10 cellular contexts compared by ENCODE assay signal in the genomic region with DNA sequence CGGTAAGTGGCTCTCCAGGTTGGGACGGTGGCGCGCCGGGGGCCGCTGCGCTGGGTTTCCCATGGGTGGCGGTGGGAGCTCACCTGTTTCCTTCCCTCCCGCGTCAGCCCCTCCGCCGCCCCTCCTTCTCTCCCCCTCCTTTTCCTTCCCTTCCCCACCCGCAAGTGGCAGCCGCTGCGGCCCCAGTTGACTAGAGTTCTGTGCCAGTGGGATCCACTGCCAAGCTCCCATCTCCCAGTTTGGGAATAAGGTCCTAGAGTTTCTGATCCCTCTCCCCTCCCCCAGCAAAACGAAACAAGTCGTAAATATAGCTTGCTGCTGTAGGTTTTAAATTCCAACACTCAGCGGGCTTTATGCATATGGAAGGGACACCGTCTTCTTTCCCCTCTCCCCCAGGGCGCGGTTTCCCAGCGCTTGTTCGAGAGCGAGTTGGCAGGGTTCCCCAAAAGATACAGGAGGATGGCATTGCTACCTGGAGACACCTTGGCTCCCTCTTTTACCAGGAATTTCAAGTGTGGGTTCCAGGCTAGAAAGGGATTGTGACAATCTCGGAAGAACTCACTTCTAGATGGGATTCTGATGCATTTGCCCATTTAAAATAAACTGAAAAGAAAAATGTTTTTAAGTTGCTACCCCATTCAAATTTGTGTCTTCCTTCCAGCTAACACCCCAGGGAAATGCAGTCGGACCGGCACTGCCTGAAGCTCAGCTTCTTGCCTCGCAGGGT. TPM values are rescaled to one million over a fixed set of nuclear protein-coding genes. Genes with fewer than 3 reads are reported as not detected.
DNase-seq lines count a peak whose midpoint lies in the region; ATAC-seq and TF ChIP-seq lines count a peak whose summit lies in the region.
"Had no signal": no experiment of that assay in that cellular context is flagged by ENCODE, and none has a peak within 500 bp of the region (broad histone marks: within the 10 kb centered on the region; RNA-seq: fewer than 3 reads in every experiment).

No MANE protein-coding gene starts in this region.

- H2AK5ac ChIP-seq in mesenchymal stem cell (ENCODE audit: low read length, severe bottlenecking), result no peak overlapping the region

- no peaks in the 10 kb centered on the region for H3K79me1 ChIP-seq in mesenchymal stem cell (replicated peaks; ENCODE audit: low read length, poor library complexity, severe bottlenecking)

- H3K9ac ChIP-seq in mesenchymal stem cell (ENCODE audit: low read length), result peak overlapping the region; percentile 27

- peak overlapping the region; percentile 49 for H3K4me3 ChIP-seq in choroid plexus epithelial cell (ENCODE audit: low read depth, low read length)
- peak overlapping the region; percentile 78 to 84 for H3K4me3 ChIP-seq in mesenchymal stem cell (ENCODE audit: insufficient read depth in 1 of 2, low read depth in 1 of 2, low read length in 2 of 2)
- H3K4me3 ChIP-seq in urinary bladder (ENCODE audit: low read depth, low read length), result peak overlapping the region; percentile 54

- H3K27me3 ChIP-seq in mesenchymal stem cell (ENCODE audit: control insufficient read depth in 1 of 2, insufficient read depth in 1 of 2, low read length in 2 of 2), result peaks cover 0 to 61% of the 10 kb centered on the region in 2 experiments

- H3K4me1 Mint-ChIP-seq in activated naive CD4-positive, alpha-beta T cell treated with anti-CD3 and anti-CD28 coated beads, Interleukin-2, amount 50 U/mL, for 24 hours, result peaks cover 16% of the 10 kb centered on the region
- H3K4me1 Mint-ChIP-seq in activated naive CD4-positive, alpha-beta T cell treated with anti-CD3 and anti-CD28 coated beads, Interleukin-2, amount 10 ng/mL, durations not matched to agents 7 days and 5 days, result peaks cover 10% of the 10 kb centered on the region

- no peak overlapping the region for H3K14ac ChIP-seq in mesenchymal stem cell (ENCODE audit: low read length in 2 of 2)

- no peak for DNase-seq in activated naive CD4-positive, alpha-beta T cell treated with anti-CD3 and anti-CD28 coated beads, Interleukin-2, amount 10 ng/mL, durations not matched to agents 7 days and 5 days
- no peak for DNase-seq in choroid plexus epithelial cell (ENCODE audit: low read depth)
- DNase-seq in mesenchymal stem cell, result peak; percentile 14
- DNase-seq in MV-4-11 (lab: John Stamatoyannopoulos, UW), result no peak
- no peak for DNase-seq in DMS79 (lab: John Stamatoyannopoulos, UW)
- DNase-seq: T-helper 9 cell had no signal

- H4K91ac ChIP-seq in mesenchymal stem cell (ENCODE audit: low read length), result no peak overlapping the region

- H2BK120ac ChIP-seq in mesenchymal stem cell (ENCODE audit: low read depth, low read length), result no peak overlapping the region

- H3K9me3 ChIP-seq in mesenchymal stem cell (ENCODE audit: control insufficient read depth, low read length), result no peaks in the 10 kb centered on the region

- H2BK15ac ChIP-seq in mesenchymal stem cell (ENCODE audit: low read depth, poor library complexity, severe bottlenecking), result no peak overlapping the region

- no peaks in the 10 kb centered on the region for H3K9me3 Mint-ChIP-seq in activated naive CD4-positive, alpha-beta T cell treated with anti-CD3 and anti-CD28 coated beads, Interleukin-2, amount 50 U/mL, for 24 hours
- H3K9me3 Mint-ChIP-seq in activated naive CD4-positive, alpha-beta T cell treated with anti-CD3 and anti-CD28 coated beads, Interleukin-2, amount 10 ng/mL, durations not matched to agents 7 days and 5 days, result no peaks in the 10 kb centered on the region
- H3K9me3 Mint-ChIP-seq: stimulated activated naive CD8-positive, alpha-beta T cell treated with anti-CD3 and anti-CD28 coated beads, Interleukin-15, Interleukin-2, amounts not matched to agents 100 ng/mL and 50 ng/mL, for 24 hours had no signal

- peak overlapping the region; percentile 100 for H3K4me2 ChIP-seq in mesenchymal stem cell (ENCODE audit: low read length, poor library complexity, severe bottlenecking)

- no peak overlapping the region for H3K18ac ChIP-seq in mesenchymal stem cell (ENCODE audit: low read depth in 1 of 2, low read length in 2 of 2)

- no peak overlapping the region for H2BK5ac ChIP-seq in mesenchymal stem cell (ENCODE audit: low read depth, low read length, poor library complexity, severe bottlenecking)

- H3K27me3 Mint-ChIP-seq in activated naive CD4-positive, alpha-beta T cell treated with anti-CD3 and anti-CD28 coated beads, Interleukin-2, amount 50 U/mL, for 24 hours, result peaks cover 46% of the 10 kb centered on the region
- H3K27me3 Mint-ChIP-seq in activated naive CD4-positive, alpha-beta T cell treated with anti-CD3 and anti-CD28 coated beads, Interleukin-2, amount 10 ng/mL, durations not matched to agents 7 days and 5 days, result peaks cover 48% of the 10 kb centered on the region

- peak overlapping the region; percentile 23 for H3K4me3 Mint-ChIP-seq in activated naive CD4-positive, alpha-beta T cell treated with anti-CD3 and anti-CD28 coated beads, Interleukin-2, amount 50 U/mL, for 24 hours
- no peak overlapping the region for H3K4me3 Mint-ChIP-seq in activated naive CD4-positive, alpha-beta T cell treated with anti-CD3 and anti-CD28 coated beads, Interleukin-2, amount 10 ng/mL, durations not matched to agents 7 days and 5 days
- H3K4me3 Mint-ChIP-seq: stimulated activated naive CD8-positive, alpha-beta T cell treated with anti-CD3 and anti-CD28 coated beads, Interleukin-15, Interleukin-2, amounts not matched to agents 100 ng/mL and 50 ng/mL, for 24 hours had no signal

- H3K36me3 ChIP-seq in mesenchymal stem cell (ENCODE audit: control insufficient read depth in 1 of 2, insufficient read depth in 2 of 2, low read depth in 1 of 2, low read length in 2 of 2), result no peaks in the 10 kb centered on the region
- H3K36me3 ChIP-seq in urinary bladder (ENCODE audit: insufficient read depth), result no peaks in the 10 kb centered on the region

- no peak overlapping the region for H3K27ac Mint-ChIP-seq in activated naive CD4-positive, alpha-beta T cell treated with anti-CD3 and anti-CD28 coated beads, Interleukin-2, amount 50 U/mL, for 24 hours
- H3K27ac Mint-ChIP-seq in activated naive CD4-positive, alpha-beta T cell treated with anti-CD3 and anti-CD28 coated beads, Interleukin-2, amount 10 ng/mL, durations not matched to agents 7 days and 5 days, result no peak overlapping the region
- H3K27ac Mint-ChIP-seq: stimulated activated naive CD8-positive, alpha-beta T cell treated with anti-CD3 and anti-CD28 coated beads, Interleukin-15, Interleukin-2, amounts not matched to agents 100 ng/mL and 50 ng/mL, for 24 hours had no signal

- peaks cover 12% of the 10 kb centered on the region for H3K4me1 ChIP-seq in mesenchymal stem cell (ENCODE audit: control insufficient read depth, insufficient read depth, low read depth, low read length)
- peaks cover 1% of the 10 kb centered on the region for H3K4me1 ChIP-seq in urinary bladder (ENCODE audit: insufficient read depth)

- no peak overlapping the region for H2BK12ac ChIP-seq in mesenchymal stem cell (ENCODE audit: low read length in 2 of 2)

- no peak overlapping the region for H4K8ac ChIP-seq in mesenchymal stem cell (ENCODE audit: low read length)

- H3K4ac ChIP-seq in mesenchymal stem cell (ENCODE audit: low read depth in 1 of 2, low read length in 2 of 2), result no peak overlapping the region

- H3K23ac ChIP-seq in mesenchymal stem cell (ENCODE audit: low read length in 2 of 2), result peak overlapping the region in 1 of 2 experiments; percentile 1

- TF ChIP-seq CTCF in choroid plexus epithelial cell (conservative IDR thresholded peaks at IDR 0.05; ENCODE audit: low read depth, low read length), result no peak

- CTCF ChIA-PET in activated naive CD4-positive, alpha-beta T cell treated with anti-CD3 and anti-CD28 coated beads, Interleukin-2, amount 10 ng/mL, durations not matched to agents 7 days and 5 days (lab: Charles Lee), result no interaction called here

- no peak for ATAC-seq in GM21723 (IDR thresholded peaks at IDR 0.05; ENCODE audit: unreplicated experiment)

- H3K27ac ChIP-seq in mesenchymal stem cell (ENCODE audit: low read length, poor library complexity, severe bottlenecking), result no peak overlapping the region
- no peak overlapping the region for H3K27ac ChIP-seq in urinary bladder (ENCODE audit: low read depth)

- no peaks in the 10 kb centered on the region for H3K36me3 Mint-ChIP-seq in activated naive CD4-positive, alpha-beta T cell treated with anti-CD3 and anti-CD28 coated beads, Interleukin-2, amount 50 U/mL, for 24 hours
- H3K36me3 Mint-ChIP-seq in activated naive CD4-positive, alpha-beta T cell treated with anti-CD3 and anti-CD28 coated beads, Interleukin-2, amount 10 ng/mL, durations not matched to agents 7 days and 5 days, result no peaks in the 10 kb centered on the region

- H2AFZ ChIP-seq in mesenchymal stem cell (ENCODE audit: low read depth, low read length), result no peak overlapping the region

- under 1% methylated on average over 27 of the region's 28 CpGs for WGBS in mesenchymal stem cell
- WGBS in urinary bladder, result under 1% methylated on average over 28 of the region's 28 CpGs

RNA-seq across cellular contexts. Expression of gene TLL1, which starts 1.2 kb away (rescaled TPM):
- polyA plus RNA-seq in mesenchymal stem cell (2013, experiment 1 of 2), result 0.01 TPM
- not detected for polyA plus RNA-seq in mesenchymal stem cell (2013, experiment 2 of 2)
- total RNA-seq in urinary bladder, result 7.6 TPM
- polyA plus RNA-seq in urinary bladder, result 2.4 TPM
